ENCODE assay signal across 22 cellular contexts in the genomic region with DNA sequence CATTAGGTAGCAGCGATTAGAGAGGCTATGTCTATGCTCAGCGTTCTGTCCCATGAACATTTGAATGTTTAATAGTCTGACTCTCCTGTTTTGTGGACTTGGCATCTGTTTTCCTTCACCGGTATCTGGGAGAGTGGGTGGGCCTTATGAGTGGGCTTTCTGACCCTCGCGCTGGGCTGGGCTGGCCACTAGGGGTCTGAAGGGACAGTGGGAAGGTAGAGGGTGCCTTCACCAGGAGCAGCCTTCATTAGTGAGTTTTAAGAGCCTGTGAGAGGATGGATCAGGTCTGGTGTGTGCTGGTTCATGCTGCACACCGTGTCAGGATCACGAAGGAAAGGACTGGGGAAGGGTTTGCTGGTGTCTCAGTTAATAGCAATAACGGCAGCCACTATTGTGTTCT. TPM values are rescaled to one million over a fixed set of nuclear protein-coding genes. Genes with fewer than 3 reads are reported as not detected.
DNase-seq lines count a peak whose midpoint lies in the region; ATAC-seq and TF ChIP-seq lines count a peak whose summit lies in the region.
"Had no signal": no experiment of that assay in that cellular context is flagged by ENCODE, and none has a peak within 500 bp of the region (broad histone marks: within the 10 kb centered on the region; RNA-seq: fewer than 3 reads in every experiment).

No MANE protein-coding gene starts in this region.

- no peaks in the 10 kb centered on the region for H3K4me1 ChIP-seq in DND-41 (ENCODE audit: insufficient read depth, low read length)
- H3K4me1 ChIP-seq in osteoblast (ENCODE audit: insufficient read depth, low read length): no peaks in the 10 kb centered on the region
- H3K4me1 ChIP-seq: adrenal gland, lower lobe of right lung, uterus had no signal

- H4K20me1 ChIP-seq in DND-41 (ENCODE audit: insufficient read depth, low read length) (no peaks in the 10 kb centered on the region), osteoblast (ENCODE audit: insufficient read depth, low read length) (no peaks in the 10 kb centered on the region)

- DNase-seq in DND-41 (no peak), GM20000 (ENCODE audit: low spot score) (no peak), WERI-Rb-1 (peak; percentile 39), iPS-NIHi7 (ENCODE audit: extremely low spot score) (peak; percentile 34), osteoblast (ENCODE audit: insufficient read length, low spot score, missing footprints) (no peak)
- DNase-seq: activated CD4-positive, alpha-beta T cell treated with anti-CD3 and anti-CD28 coated beads, Interleukin-2, amount 10 ng/mL, durations not matched to agents 7 days and 5 days; activated T-cell treated with anti-CD3 and anti-CD28 coated beads, Interleukin-2, amount 50 U/mL, for 4 hours; adrenal gland; CD4-positive, CD25-positive, alpha-beta regulatory T cell; hypothalamus; lower lobe of right lung; NCI-H510A treated with DMSO at 0.1 percent for 48 hours; stimulated activated CD4-positive, alpha-beta T cell treated with anti-CD3 and anti-CD28 coated beads, Interleukin-4, amount 100 ng/mL, for 24 hours; stimulated activated naive B cell treated with anti-CD40 and anti-IgM and Interleukin-4, amounts not matched to agents 10 μg/mL and 1 μg/mL and 100 μg/mL, for 72 hours; uterus had no signal

- H3K27me3 ChIP-seq in DND-41 (ENCODE audit: insufficient read depth, low read length, poor library complexity) (no peaks in the 10 kb centered on the region), WERI-Rb-1 (ENCODE audit: insufficient read depth, low read depth, severe bottlenecking) (no peaks in the 10 kb centered on the region), osteoblast (ENCODE audit: insufficient read depth, low read length) (no peaks in the 10 kb centered on the region)
- H3K27me3 ChIP-seq: adrenal gland, right atrium auricular region, uterus had no signal

- H3K4me3 Mint-ChIP-seq in activated T-helper 17 cell treated with anti-CD3 and anti-CD28 coated beads, Interleukin-2, amount 50 U/mL, for 72 hours: no peak overlapping the region
- H3K4me3 Mint-ChIP-seq: activated CD4-positive, alpha-beta T cell treated with anti-CD3 and anti-CD28 coated beads, Interleukin-2, amount 10 ng/mL, durations not matched to agents 7 days and 5 days; activated T-cell treated with anti-CD3 and anti-CD28 coated beads, Interleukin-2, amount 50 U/mL, for 4 hours; CD4-positive, CD25-positive, alpha-beta regulatory T cell; natural killer cell treated with Interleukin-12 subunit alpha and Interleukin-12 subunit beta and Interleukin-15 and Interleukin-18, amount 100 ng/mL, for 72 hours; stimulated activated naive B cell treated with anti-CD40 and anti-IgM and Interleukin-4, amounts not matched to agents 10 μg/mL and 1 μg/mL and 100 μg/mL, for 72 hours; T-helper 1 cell treated with Interleukin-12 subunit alpha and Interleukin-12 subunit beta and Interleukin-4 antibody, amounts not matched to agents 30 μg/mL and 1 μg/mL, for 36 hours had no signal

- peaks cover 15% of the 10 kb centered on the region for H3K27me3 Mint-ChIP-seq in activated T-helper 17 cell treated with anti-CD3 and anti-CD28 coated beads, Interleukin-2, amount 50 U/mL, for 72 hours

- no peak overlapping the region for H3K9ac ChIP-seq in DND-41 (ENCODE audit: low read depth, low read length)

- H3K79me2 ChIP-seq in DND-41 (ENCODE audit: insufficient read depth, low read length): no peaks in the 10 kb centered on the region
- no peaks in the 10 kb centered on the region for H3K79me2 ChIP-seq in osteoblast (ENCODE audit: insufficient read depth, low read length)

- no peak overlapping the region for H3K4me2 ChIP-seq in DND-41 (ENCODE audit: insufficient read depth, low read length)
- H3K4me2 ChIP-seq in osteoblast (ENCODE audit: insufficient read depth, low read length): no peak overlapping the region

- ATAC-seq in DND-41 (ENCODE audit: insufficient read depth, low read depth) (peak; percentile 40; the same call in 1 of the 3 replicates), GM21576 (IDR thresholded peaks at IDR 0.05; ENCODE audit: unreplicated experiment) (no peak), HG02840 (IDR thresholded peaks at IDR 0.05; ENCODE audit: low FRiP score, unreplicated experiment) (no peak)
- no peak for ATAC-seq in activated T-helper 17 cell treated with anti-CD3 and anti-CD28 coated beads, Interleukin-2, amount 50 U/mL, for 72 hours (replicated peaks)
- ATAC-seq: activated T-cell treated with anti-CD3 and anti-CD28 coated beads, Interleukin-2, amount 50 U/mL, for 4 hours; lower lobe of right lung; stimulated activated naive B cell treated with anti-CD40 and anti-IgM and Interleukin-4, amounts not matched to agents 10 μg/mL and 1 μg/mL and 100 μg/mL, for 72 hours had no signal

- no peaks in the 10 kb centered on the region for H3K36me3 Mint-ChIP-seq in activated T-helper 17 cell treated with anti-CD3 and anti-CD28 coated beads, Interleukin-2, amount 50 U/mL, for 72 hours (ENCODE audit: low read depth)
- H3K36me3 Mint-ChIP-seq: CD4-positive, CD25-positive, alpha-beta regulatory T cell; natural killer cell treated with Interleukin-12 subunit alpha and Interleukin-12 subunit beta and Interleukin-15 and Interleukin-18, amount 100 ng/mL, for 72 hours; stimulated activated naive B cell treated with anti-CD40 and anti-IgM and Interleukin-4, amounts not matched to agents 10 μg/mL and 1 μg/mL and 100 μg/mL, for 72 hours had no signal

- H2AFZ ChIP-seq in DND-41 (ENCODE audit: low read depth, low read length): no peak overlapping the region
- no peak overlapping the region for H2AFZ ChIP-seq in osteoblast (ENCODE audit: low read length)

- TF ChIP-seq CTCF in DND-41 (IDR thresholded peaks at IDR 0.05; ENCODE audit: borderline replicate concordance, extremely low read depth, low read length, poor library complexity, severe bottlenecking) (peak; percentile 40), GM20000 (IDR thresholded peaks at IDR 0.05; ENCODE audit: extremely low read depth, missing control alignments) (peak; percentile 4), WERI-Rb-1 (IDR thresholded peaks at IDR 0.05; ENCODE audit: low read depth, low read length) (peak; percentile 54; the same call in 1 of the 2 replicates), osteoblast (IDR thresholded peaks at IDR 0.05; ENCODE audit: extremely low read depth, low read depth, low read length) (no peak)

- H3K4me3 ChIP-seq in DND-41 (ENCODE audit: low read depth in 1 of 2, low read length in 2 of 2) (no peak overlapping the region), WERI-Rb-1 (ENCODE audit: low read depth, low read length) (no peak overlapping the region), osteoblast (ENCODE audit: insufficient read depth, low read length) (no peak overlapping the region)
- H3K4me3 ChIP-seq: adrenal gland, coronary artery, lower lobe of right lung, right atrium auricular region, uterus had no signal

- no peak overlapping the region for H3K27ac ChIP-seq in DND-41 (ENCODE audit: low read length)
- no peak overlapping the region for H3K27ac ChIP-seq in WERI-Rb-1
- no peak overlapping the region for H3K27ac ChIP-seq in osteoblast (ENCODE audit: low read depth, low read length)
- H3K27ac ChIP-seq: adrenal gland, coronary artery, lower lobe of right lung, right atrium auricular region, uterus had no signal

- no peaks in the 10 kb centered on the region for H3K4me1 Mint-ChIP-seq in activated T-helper 17 cell treated with anti-CD3 and anti-CD28 coated beads, Interleukin-2, amount 50 U/mL, for 72 hours
- H3K4me1 Mint-ChIP-seq: activated CD4-positive, alpha-beta T cell treated with anti-CD3 and anti-CD28 coated beads, Interleukin-2, amount 10 ng/mL, durations not matched to agents 7 days and 5 days; CD4-positive, CD25-positive, alpha-beta regulatory T cell; stimulated activated naive B cell treated with anti-CD40 and anti-IgM and Interleukin-4, amounts not matched to agents 10 μg/mL and 1 μg/mL and 100 μg/mL, for 72 hours had no signal

- no peak overlapping the region for H3K27ac Mint-ChIP-seq in activated T-helper 17 cell treated with anti-CD3 and anti-CD28 coated beads, Interleukin-2, amount 50 U/mL, for 72 hours
- H3K27ac Mint-ChIP-seq: activated CD4-positive, alpha-beta T cell treated with anti-CD3 and anti-CD28 coated beads, Interleukin-2, amount 10 ng/mL, durations not matched to agents 7 days and 5 days; natural killer cell treated with Interleukin-12 subunit alpha and Interleukin-12 subunit beta and Interleukin-15 and Interleukin-18, amount 100 ng/mL, for 72 hours; stimulated activated naive B cell treated with anti-CD40 and anti-IgM and Interleukin-4, amounts not matched to agents 10 μg/mL and 1 μg/mL and 100 μg/mL, for 72 hours; T-helper 1 cell treated with Interleukin-12 subunit alpha and Interleukin-12 subunit beta and Interleukin-4 antibody, amounts not matched to agents 30 μg/mL and 1 μg/mL, for 36 hours had no signal

- H3K36me3 ChIP-seq in DND-41 (ENCODE audit: insufficient read depth, low read length) (no peaks in the 10 kb centered on the region), WERI-Rb-1 (no peaks in the 10 kb centered on the region), osteoblast (ENCODE audit: insufficient read depth, low read length) (no peaks in the 10 kb centered on the region)
- H3K36me3 ChIP-seq: adrenal gland, lower lobe of right lung, right atrium auricular region, uterus had no signal

- no peaks in the 10 kb centered on the region for H3K9me3 Mint-ChIP-seq in activated T-helper 17 cell treated with anti-CD3 and anti-CD28 coated beads, Interleukin-2, amount 50 U/mL, for 72 hours
- H3K9me3 Mint-ChIP-seq: activated CD4-positive, alpha-beta T cell treated with anti-CD3 and anti-CD28 coated beads, Interleukin-2, amount 10 ng/mL, durations not matched to agents 7 days and 5 days; activated T-cell treated with anti-CD3 and anti-CD28 coated beads, Interleukin-2, amount 50 U/mL, for 4 hours; natural killer cell treated with Interleukin-12 subunit alpha and Interleukin-12 subunit beta and Interleukin-15 and Interleukin-18, amount 100 ng/mL, for 72 hours; stimulated activated naive B cell treated with anti-CD40 and anti-IgM and Interleukin-4, amounts not matched to agents 10 μg/mL and 1 μg/mL and 100 μg/mL, for 72 hours; T-helper 1 cell treated with Interleukin-12 subunit alpha and Interleukin-12 subunit beta and Interleukin-4 antibody, amounts not matched to agents 30 μg/mL and 1 μg/mL, for 36 hours had no signal

- H3K9me3 ChIP-seq in DND-41 (ENCODE audit: insufficient read depth, low read length, severe bottlenecking) (no peaks in the 10 kb centered on the region), WERI-Rb-1 (ENCODE audit: severe bottlenecking) (no peaks in the 10 kb centered on the region), osteoblast (ENCODE audit: low read depth, low read length) (no peaks in the 10 kb centered on the region)
- H3K9me3 ChIP-seq: adrenal gland, lower lobe of right lung, right atrium auricular region, uterus had no signal

RNA-seq across cellular contexts. Expression of gene DCLRE1A, which starts 33.4 kb away (rescaled TPM):
- total RNA-seq in osteoblast: 5.0 and 5.1 TPM in 2 replicates
- 10 to 100 TPM in 1 of 2 donors, 1 to 10 TPM in 1; 7.9 to 13.5 TPM for total RNA-seq in activated T-helper 17 cell treated with anti-CD3 and anti-CD28 coated beads, Interleukin-2, amount 50 U/mL, for 72 hours

RNA-seq across cellular contexts. Expression of gene NHLRC2, which starts 34.0 kb away (rescaled TPM):
- total RNA-seq in osteoblast: 15.6 and 16.2 TPM in 2 replicates
- total RNA-seq in activated T-helper 17 cell treated with anti-CD3 and anti-CD28 coated beads, Interleukin-2, amount 50 U/mL, for 72 hours: 10 to 100 TPM; 14.0 to 20.5 TPM

Comparison
In these comparisons a context has a peak if more than half of its experiments do, and no peak if none do; other contexts are left out.
1. DNase-seq: peak in WERI-Rb-1 (single experiment) and iPS-NIHi7 (single experiment); none in DND-41 (single experiment), GM20000 (single experiment) and osteoblast (single experiment).